11 cellular contexts compared by ENCODE assay signal in the genomic region with DNA sequence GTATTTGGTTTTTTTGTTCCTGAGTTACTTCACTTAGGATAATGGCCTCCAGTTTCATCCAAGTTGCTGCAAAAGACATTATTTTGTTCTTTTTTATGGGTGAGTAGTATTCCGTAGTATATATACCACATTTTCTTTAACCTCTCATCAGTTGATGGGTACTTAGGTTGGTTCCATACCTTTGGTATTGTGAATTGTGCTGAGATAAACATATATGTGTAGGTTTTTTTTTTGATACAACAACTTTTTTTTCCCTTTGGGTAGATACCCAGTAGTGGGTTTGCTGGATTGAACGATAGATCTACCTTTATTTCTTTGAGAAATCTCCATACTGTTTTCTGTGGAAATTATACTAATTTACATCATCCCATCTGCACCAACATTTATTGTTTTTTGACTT.
"Had no signal": no experiment of that assay in that cellular context is flagged by ENCODE, and none has a peak within 500 bp of the region (broad histone marks: within the 10 kb centered on the region; RNA-seq: fewer than 3 reads in every experiment).

No MANE protein-coding gene starts in this region.

- H2AFZ ChIP-seq: GM23248, GM23338 had no signal

- H3K4me1 ChIP-seq: HAP-1 had no signal

- H3K9me3 ChIP-seq: HAP-1 had no signal

- H3K4me2 ChIP-seq: GM23338 had no signal

- H3K27ac ChIP-seq: GM23248 had no signal

- H3K9ac ChIP-seq: GM23248 had no signal

- H3K4me3 ChIP-seq: GM23248, GM23338, HAP-1 had no signal

- H3K36me3 ChIP-seq: HAP-1 had no signal

- ATAC-seq: GM23338, HCT116 had no signal

- DNase-seq: GM23248, GOT3, H7, H9, HCEC 1CT, HFFc6 had no signal

- FAIRE-seq: H1, H54 had no signal
